Comparison of ENCODE assay signal across 2 cellular contexts in the genomic region with DNA sequence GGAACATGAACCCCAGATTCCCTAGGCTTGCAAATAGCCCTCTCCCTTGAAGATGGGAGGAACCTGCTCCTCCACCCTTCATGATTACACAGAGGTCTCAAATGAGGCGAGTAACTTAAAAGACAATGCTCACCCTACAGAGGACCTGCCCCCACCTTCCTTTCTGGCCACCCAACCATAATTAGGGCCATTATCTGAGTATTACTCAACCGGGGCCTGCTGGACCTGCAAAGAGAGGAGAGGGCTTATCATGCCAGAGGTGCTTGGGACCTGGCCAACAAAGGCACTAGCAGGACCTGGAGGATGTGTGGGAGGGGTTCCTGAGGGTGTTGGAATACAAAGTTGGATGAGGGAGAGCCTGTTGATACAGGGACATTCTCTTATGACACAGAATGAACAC.
TF ChIP-seq lines count a peak whose summit lies in the region.

No MANE protein-coding gene starts in this region.

TF ChIP-seq in HEK293, 187 proteins besides CTCF, POLR2A, EP300 and RAD21:
- TF ChIP-seq ZNF837 (tag by site-specific recombination; IDR thresholded peaks at IDR 0.05) (no peak), ZNF302 (tag by site-specific recombination; IDR thresholded peaks at IDR 0.05; ENCODE audit: low read depth) (no peak), ZFHX2 (tag by site-specific recombination; conservative IDR thresholded peaks at IDR 0.05) (peak; percentile 83), ZNF24 (tag by site-specific recombination; IDR thresholded peaks at IDR 0.05) (no peak), TRIM28 (IDR thresholded peaks at IDR 0.05; ENCODE audit: borderline replicate concordance, low read length) (no peak), EGR2 (tag by site-specific recombination; IDR thresholded peaks at IDR 0.05; ENCODE audit: low read depth) (peak; percentile 69), ZSCAN5A (tag by site-specific recombination; IDR thresholded peaks at IDR 0.05) (no peak), ZNF169 (tag by site-specific recombination; IDR thresholded peaks at IDR 0.05) (no peak), ZNF433 (tag by site-specific recombination; IDR thresholded peaks at IDR 0.05; ENCODE audit: low read depth) (no peak), SCRT2 (tag by site-specific recombination; IDR thresholded peaks at IDR 0.05) (peak; percentile 37; the same call in 1 of the 2 replicates), ZNF549 (tag by site-specific recombination; IDR thresholded peaks at IDR 0.05) (no peak)
- TF ChIP-seq, protein P1, sequence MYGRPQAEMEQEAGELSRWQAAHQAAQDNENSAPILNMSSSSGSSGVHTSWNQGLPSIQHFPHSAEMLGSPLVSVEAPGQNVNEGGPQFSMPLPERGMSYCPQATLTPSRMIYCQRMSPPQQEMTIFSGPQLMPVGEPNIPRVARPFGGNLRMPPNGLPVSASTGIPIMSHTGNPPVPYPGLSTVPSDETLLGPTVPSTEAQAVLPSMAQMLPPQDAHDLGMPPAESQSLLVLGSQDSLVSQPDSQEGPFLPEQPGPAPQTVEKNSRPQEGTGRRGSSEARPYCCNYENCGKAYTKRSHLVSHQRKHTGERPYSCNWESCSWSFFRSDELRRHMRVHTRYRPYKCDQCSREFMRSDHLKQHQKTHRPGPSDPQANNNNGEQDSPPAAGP (tag by site-specific recombination; IDR thresholded peaks at IDR 0.05), result 0 out of 2 replicates have a peak, but pooled peaks have one; percentile 34

TF ChIP-seq in K562, 482 proteins besides CTCF, POLR2A, EP300 and RAD21:
- TF ChIP-seq ARID1B (IDR thresholded peaks at IDR 0.05), result peak; percentile 37
- TF ChIP-seq RCOR1 (IDR thresholded peaks at IDR 0.05; ENCODE audit: borderline replicate concordance in 1 of 2, low read depth in 2 of 2, low read length in 2 of 2), result peak in 1 of 2 experiments; percentile 67; a peak in 1 of 4 replicates
- TF ChIP-seq EGR1 (conservative IDR thresholded peaks at IDR 0.05), result 0 out of 2 replicates have a peak, but pooled peaks have one; percentile 21
- no peak for TF ChIP-seq NCOA2 (IDR thresholded peaks at IDR 0.05; ENCODE audit: partially characterized antibody in 2 of 2)
- TF ChIP-seq BRF2 (IDR thresholded peaks at IDR 0.05; ENCODE audit: borderline replicate concordance, insufficient read depth, insufficient read length), result no peak
- TF ChIP-seq MAZ (CRISPR knock-in tag; conservative IDR thresholded peaks at IDR 0.05 in 1 of 2, IDR thresholded peaks at IDR 0.05 in 1 of 2), result 0 out of 4 replicates have a peak, but pooled peaks of 1 of the 2 experiments have one; percentile 33
- TF ChIP-seq CTBP1 (IDR thresholded peaks at IDR 0.05; ENCODE audit: borderline replicate concordance), result peak; percentile 51; the same call in 1 of the 2 replicates
- TF ChIP-seq JUND (IDR thresholded peaks at IDR 0.05; ENCODE audit: borderline replicate concordance, low read depth, low read length), result peak; percentile 26; the same call in 1 of the 2 replicates
- TF ChIP-seq JUND (tag; IDR thresholded peaks at IDR 0.05; ENCODE audit: borderline replicate concordance, low read depth, low read length), result no peak
- TF ChIP-seq CEBPB (tag; IDR thresholded peaks at IDR 0.05), result peak; percentile 89
- TF ChIP-seq SMARCA4 (IDR thresholded peaks at IDR 0.05), result peak; percentile 41; the same call in 1 of the 2 replicates
- no peak for TF ChIP-seq NRF1 (conservative IDR thresholded peaks at IDR 0.05 in 1 of 2, IDR thresholded peaks at IDR 0.05 in 1 of 2)
- no peak for TF ChIP-seq BHLHE40 (IDR thresholded peaks at IDR 0.05; ENCODE audit: low read length)
- TF ChIP-seq AFF1 (IDR thresholded peaks at IDR 0.05; ENCODE audit: low read depth in 1 of 2, partially characterized antibody in 2 of 2), result peak in 1 of 2 experiments; percentile 54
- TF ChIP-seq NFIC (IDR thresholded peaks at IDR 0.05), result peak; percentile 86
- TF ChIP-seq PHF21A (IDR thresholded peaks at IDR 0.05; ENCODE audit: borderline replicate concordance, low read depth), result 0 out of 2 replicates have a peak, but pooled peaks have one; percentile 11
- peak; percentile 63 for TF ChIP-seq SOX6 (IDR thresholded peaks at IDR 0.05)
- peak; percentile 44; the same call in 1 of the 2 replicates for TF ChIP-seq EHMT2 (IDR thresholded peaks at IDR 0.05)
- TF ChIP-seq PRPF4 (IDR thresholded peaks at IDR 0.05; ENCODE audit: insufficient read depth, low read depth, low read length, poor library complexity, severe bottlenecking), result no peak
- no peak for TF ChIP-seq CREM (IDR thresholded peaks at IDR 0.05; ENCODE audit: low read depth)
- no peak for TF ChIP-seq HNRNPK (IDR thresholded peaks at IDR 0.05; ENCODE audit: low read depth, low read length, poor library complexity, severe bottlenecking)
- peak; percentile 37 for TF ChIP-seq CBFA2T3 (IDR thresholded peaks at IDR 0.05)
- TF ChIP-seq CEBPG (CRISPR knock-in tag; IDR thresholded peaks at IDR 0.05), result peak; percentile 64
- peak in 1 of 2 experiments; percentile 59; a peak in 1 of 4 replicates for TF ChIP-seq CEBPG (tag; conservative IDR thresholded peaks at IDR 0.05 in 1 of 2, IDR thresholded peaks at IDR 0.05 in 1 of 2)
TF ChIP-seq in K562: peak in this region for 15.
